16 cellular contexts compared by ENCODE assay signal in the genomic region with DNA sequence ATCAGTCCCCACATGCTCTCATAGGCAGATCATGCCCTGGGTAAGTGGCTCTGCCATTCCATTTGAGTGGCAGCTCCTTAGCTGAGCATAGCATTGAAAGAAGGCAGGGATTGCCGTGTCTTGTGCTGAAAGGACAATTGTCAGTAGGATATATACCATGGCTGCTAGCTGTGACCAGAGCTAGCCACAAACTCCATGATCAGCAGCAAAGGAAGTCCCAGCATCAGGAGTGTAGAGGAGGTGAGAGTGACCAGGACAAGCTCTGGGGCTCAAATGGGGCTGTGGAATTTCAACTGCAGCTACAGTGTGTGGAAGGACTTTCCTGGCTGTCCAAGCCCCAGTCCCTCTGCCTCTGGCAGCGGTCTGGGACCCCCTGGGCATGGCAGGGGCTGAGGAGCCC. TPM values are rescaled to one million over a fixed set of nuclear protein-coding genes. Genes with fewer than 3 reads are reported as not detected.
DNase-seq lines count a peak whose midpoint lies in the region; ATAC-seq and TF ChIP-seq lines count a peak whose summit lies in the region.
"Had no signal": no experiment of that assay in that cellular context is flagged by ENCODE, and none has a peak within 500 bp of the region (broad histone marks: within the 10 kb centered on the region; RNA-seq: fewer than 3 reads in every experiment).

No MANE protein-coding gene starts in this region.

- H3K9me3 ChIP-seq in neural progenitor cell (ENCODE audit: low read depth) (no peaks in the 10 kb centered on the region), vagina (no peaks in the 10 kb centered on the region), lower lobe of right lung (no peaks in the 10 kb centered on the region)

- H3K36me3 Mint-ChIP-seq in activated naive CD8-positive, alpha-beta T cell treated with anti-CD3 and anti-CD28 coated beads, Interleukin-2, amount 50 U/mL, for 24 hours (ENCODE audit: low read depth): no peaks in the 10 kb centered on the region
- no peaks in the 10 kb centered on the region for H3K36me3 Mint-ChIP-seq in activated naive CD8-positive, alpha-beta T cell treated with anti-CD3 and anti-CD28 coated beads for 36 hours
- no peaks in the 10 kb centered on the region for H3K36me3 Mint-ChIP-seq in neural progenitor cell
- H3K36me3 Mint-ChIP-seq: CD4-positive, alpha-beta memory T cell had no signal

- no peak for TF ChIP-seq POLR2A in vagina (IDR thresholded peaks at IDR 0.05)

- H3K9ac ChIP-seq in neural progenitor cell: no peak overlapping the region

- no peak overlapping the region for H2AFZ ChIP-seq in neural progenitor cell (replicated peaks)

- H3K4me3 ChIP-seq in neural progenitor cell (no peak overlapping the region), vagina (no peak overlapping the region), lower lobe of right lung (no peak overlapping the region)

- no peaks in the 10 kb centered on the region for H3K36me3 ChIP-seq in neural progenitor cell
- no peaks in the 10 kb centered on the region for H3K36me3 ChIP-seq in vagina
- no peaks in the 10 kb centered on the region for H3K36me3 ChIP-seq in lower lobe of right lung

- H3F3A ChIP-seq in neural progenitor cell (ENCODE audit: low read depth): peaks cover 14% of the 10 kb centered on the region

- H3K9me3 Mint-ChIP-seq in activated naive CD8-positive, alpha-beta T cell treated with anti-CD3 and anti-CD28 coated beads, Interleukin-2, amount 50 U/mL, for 24 hours: no peaks in the 10 kb centered on the region
- H3K9me3 Mint-ChIP-seq in activated naive CD8-positive, alpha-beta T cell treated with anti-CD3 and anti-CD28 coated beads for 36 hours: no peaks in the 10 kb centered on the region
- no peaks in the 10 kb centered on the region for H3K9me3 Mint-ChIP-seq in neural progenitor cell
- H3K9me3 Mint-ChIP-seq: CD4-positive, alpha-beta memory T cell had no signal

- H4K20me1 ChIP-seq in neural progenitor cell (ENCODE audit: low read depth): no peaks in the 10 kb centered on the region

- H3K27ac ChIP-seq in neural progenitor cell (no peak overlapping the region), vagina (no peak overlapping the region), lower lobe of right lung (no peak overlapping the region)

- peaks cover 6% of the 10 kb centered on the region for H3K27me3 Mint-ChIP-seq in activated naive CD8-positive, alpha-beta T cell treated with anti-CD3 and anti-CD28 coated beads, Interleukin-2, amount 50 U/mL, for 24 hours
- no peaks in the 10 kb centered on the region for H3K27me3 Mint-ChIP-seq in activated naive CD8-positive, alpha-beta T cell treated with anti-CD3 and anti-CD28 coated beads for 36 hours
- H3K27me3 Mint-ChIP-seq in neural progenitor cell (ENCODE audit: insufficient read depth, low read depth): peaks cover 7% of the 10 kb centered on the region
- H3K27me3 Mint-ChIP-seq: B cell had no signal

- DNase-seq in activated naive CD8-positive, alpha-beta T cell treated with anti-CD3 and anti-CD28 coated beads, Interleukin-2, amount 50 U/mL, for 24 hours: no peak
- no peak for DNase-seq in activated naive CD8-positive, alpha-beta T cell treated with anti-CD3 and anti-CD28 coated beads for 36 hours
- DNase-seq in ecto neural progenitor cell (ENCODE audit: low spot score) (peak; percentile 38), neural progenitor cell (ENCODE audit: low spot score) (no peak), vagina (ENCODE audit: extremely low spot score in 2 of 2) (peak; percentile 40 to 64), lower lobe of right lung (no peak), glomerular visceral epithelial cell (ENCODE audit: extremely low spot score) (no peak), ureter (ENCODE audit: low spot score) (no peak)
- DNase-seq: 8988T; ACHN; C1 segment of cervical spinal cord; CD4-positive, alpha-beta memory T cell; COR-L47; DND-41; GDM1 had no signal

- H3K27me3 ChIP-seq in neural progenitor cell (no peaks in the 10 kb centered on the region), vagina (no peaks in the 10 kb centered on the region), lower lobe of right lung (ENCODE audit: low read depth) (no peaks in the 10 kb centered on the region)

- H3K4me1 ChIP-seq in neural progenitor cell: peaks cover 38% of the 10 kb centered on the region
- peaks cover 19% of the 10 kb centered on the region for H3K4me1 ChIP-seq in vagina
- peaks cover 46% of the 10 kb centered on the region for H3K4me1 ChIP-seq in lower lobe of right lung

- H3K27ac Mint-ChIP-seq in activated naive CD8-positive, alpha-beta T cell treated with anti-CD3 and anti-CD28 coated beads, Interleukin-2, amount 50 U/mL, for 24 hours: no peak overlapping the region
- H3K27ac Mint-ChIP-seq in activated naive CD8-positive, alpha-beta T cell treated with anti-CD3 and anti-CD28 coated beads for 36 hours: no peak overlapping the region
- peak overlapping the region; percentile 74 for H3K27ac Mint-ChIP-seq in neural progenitor cell
- H3K27ac Mint-ChIP-seq: B cell; CD4-positive, alpha-beta memory T cell had no signal

- intact Hi-C loops in vagina (cut with DNase I): no loop called here
- intact Hi-C loops in lower lobe of right lung (cut with DNase I): no loop called here

- no peaks in the 10 kb centered on the region for H3K79me2 ChIP-seq in neural progenitor cell (ENCODE audit: low read depth)

- ATAC-seq in activated naive CD8-positive, alpha-beta T cell treated with anti-CD3 and anti-CD28 coated beads, Interleukin-2, amount 50 U/mL, for 24 hours: peak; percentile 20
- no peak for ATAC-seq in lower lobe of right lung

- no peak overlapping the region for H3K4me2 ChIP-seq in neural progenitor cell

- no peak overlapping the region for H3K4me3 Mint-ChIP-seq in activated naive CD8-positive, alpha-beta T cell treated with anti-CD3 and anti-CD28 coated beads, Interleukin-2, amount 50 U/mL, for 24 hours
- H3K4me3 Mint-ChIP-seq in activated naive CD8-positive, alpha-beta T cell treated with anti-CD3 and anti-CD28 coated beads for 36 hours: no peak overlapping the region
- H3K4me3 Mint-ChIP-seq in neural progenitor cell: no peak overlapping the region
- H3K4me3 Mint-ChIP-seq: B cell; CD4-positive, alpha-beta memory T cell had no signal

- H3K4me1 Mint-ChIP-seq in activated naive CD8-positive, alpha-beta T cell treated with anti-CD3 and anti-CD28 coated beads, Interleukin-2, amount 50 U/mL, for 24 hours: no peaks in the 10 kb centered on the region
- peaks cover 2% of the 10 kb centered on the region for H3K4me1 Mint-ChIP-seq in activated naive CD8-positive, alpha-beta T cell treated with anti-CD3 and anti-CD28 coated beads for 36 hours
- peaks cover 59% of the 10 kb centered on the region for H3K4me1 Mint-ChIP-seq in neural progenitor cell
- H3K4me1 Mint-ChIP-seq: CD4-positive, alpha-beta memory T cell had no signal

- TF ChIP-seq CTCF in neural progenitor cell (IDR thresholded peaks at IDR 0.05): no peak
- TF ChIP-seq CTCF in vagina (IDR thresholded peaks at IDR 0.05): no peak
- TF ChIP-seq CTCF in lower lobe of right lung (IDR thresholded peaks at IDR 0.05): no peak

RNA-seq across cellular contexts. Expression of gene LGALSL, which starts 54.4 kb away (rescaled TPM):
- 1 to 10 TPM; 4.0 to 4.1 TPM for total RNA-seq in activated naive CD8-positive, alpha-beta T cell treated with anti-CD3 and anti-CD28 coated beads for 36 hours
- total RNA-seq in neural progenitor cell (ENCODE audit: low replicate concordance): 24.3 and 31.1 TPM in 2 replicates
- total RNA-seq in vagina: 13.0 TPM
- 30.8 TPM for total RNA-seq in lower lobe of right lung
- 10.0 TPM for total RNA-seq in ureter

Comparison
In these comparisons a context has a peak if more than half of its experiments do, and no peak if none do; other contexts are left out.
1. DNase-seq: peak in ecto neural progenitor cell (single experiment) and vagina (2 of 2); none in activated naive CD8-positive, alpha-beta T cell treated with anti-CD3 and anti-CD28 coated beads, Interleukin-2, amount 50 U/mL, for 24 hours (single experiment), activated naive CD8-positive, alpha-beta T cell treated with anti-CD3 and anti-CD28 coated beads for 36 hours (single experiment), neural progenitor cell (single experiment), lower lobe of right lung (single experiment), glomerular visceral epithelial cell (single experiment) and ureter (single experiment).